Comparison of ENCODE assay signal across 8 cellular contexts in the genomic region with DNA sequence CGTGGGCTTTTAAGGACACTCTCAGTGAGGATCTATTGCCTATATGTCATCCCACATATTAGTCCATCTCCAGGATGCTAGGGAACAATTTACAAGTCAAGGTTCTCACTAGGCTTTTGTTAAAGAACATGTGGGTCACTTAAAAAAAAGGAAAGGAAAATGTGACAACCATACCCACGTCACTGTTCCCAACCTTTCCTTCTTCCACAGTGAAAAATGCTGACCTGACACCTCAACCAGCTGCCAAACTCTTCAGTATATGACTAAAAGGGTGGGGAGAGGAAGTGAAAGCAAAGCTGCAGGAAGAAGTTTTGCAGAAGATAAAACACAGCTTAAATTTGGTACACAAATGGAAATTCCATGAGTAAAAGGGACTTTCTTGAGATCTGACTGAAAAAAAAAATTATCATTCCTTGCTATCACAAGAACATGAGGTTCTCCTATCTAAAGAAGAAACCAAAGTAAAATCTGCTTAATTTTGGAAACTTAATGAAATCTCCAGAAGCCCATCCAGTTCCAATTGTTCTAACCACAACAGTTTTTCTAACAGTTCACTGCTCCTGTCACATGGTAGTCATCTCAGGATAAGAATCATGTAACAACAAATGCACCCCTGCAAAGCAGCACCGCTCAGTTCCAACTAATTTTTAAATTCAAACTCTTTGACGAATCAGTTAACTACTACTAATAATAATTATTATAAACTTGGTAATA.
A peak's percentile ranks its signal among the peaks of the same experiment; 100 is the strongest.
DNase-seq lines count a peak whose midpoint lies in the region; ATAC-seq and TF ChIP-seq lines count a peak whose summit lies in the region.

No MANE protein-coding gene starts in this region.

- no peak overlapping the region for H3K4me3 ChIP-seq in CD8-positive, alpha-beta T cell (ENCODE audit: low read depth, low read length)
- no peak overlapping the region for H3K4me3 ChIP-seq in sigmoid colon

- H3K36me3 Mint-ChIP-seq in CD8-positive, alpha-beta T cell: no peaks in the 10 kb centered on the region
- H3K36me3 Mint-ChIP-seq in T-helper 2 cell treated with Interferon-gamma antibody and Interleukin-4, amounts not matched to agents 5 μg/mL and 100 μg/mL, for 36 hours (ENCODE audit: low read depth): no peaks in the 10 kb centered on the region

- no peak for DNase-seq in CD8-positive, alpha-beta T cell
- DNase-seq in T-helper 2 cell treated with Interferon-gamma antibody and Interleukin-4, amounts not matched to agents 5 μg/mL and 100 μg/mL, for 36 hours (ENCODE audit: low spot score): peak; percentile 55
- DNase-seq in germinal center (ENCODE audit: low spot score) (peak; percentile 55), sigmoid colon (no peak), mesenteric fat pad (ENCODE audit: low spot score) (no peak), COLO829 (ENCODE audit: low spot score) (no peak), NCI-H345 (lab: John Stamatoyannopoulos, UW) (no peak)

- WGBS in sigmoid colon, 2 donors: 39 to 62% methylated on average over 4 of the region's 4 CpGs

- ATAC-seq in CD8-positive, alpha-beta T cell: no peak
- ATAC-seq in HG02623 (IDR thresholded peaks at IDR 0.05; ENCODE audit: unreplicated experiment): peak; percentile 45

- no peaks in the 10 kb centered on the region for H3K36me3 ChIP-seq in CD8-positive, alpha-beta T cell (ENCODE audit: insufficient read depth, low read length)
- no peaks in the 10 kb centered on the region for H3K36me3 ChIP-seq in sigmoid colon

- peak in 2 of 4 donors; percentile 40 to 67 for TF ChIP-seq EP300 in sigmoid colon (IDR thresholded peaks at IDR 0.05)

- CTCF ChIA-PET in CD8-positive, alpha-beta T cell (lab: Charles Lee): interaction anchor here (1.1 to 2.8 kb wide), 6 partner anchors 69 to 355 kb away, joined by 3 to 19 read pairs (median 8); no protein-coding TSS in a partner anchor

- TF ChIP-seq POLR2A in sigmoid colon (IDR thresholded peaks at IDR 0.05): no peak

- no peaks in the 10 kb centered on the region for H3K27me3 ChIP-seq in CD8-positive, alpha-beta T cell (ENCODE audit: insufficient read depth, low read length)
- no peaks in the 10 kb centered on the region for H3K27me3 ChIP-seq in sigmoid colon

- H3K4me1 ChIP-seq in CD8-positive, alpha-beta T cell (ENCODE audit: insufficient read depth, low read length): peaks cover 10% of the 10 kb centered on the region
- peaks cover 0 to 18% (median 16%) of the 10 kb centered on the region in 4 donors for H3K4me1 ChIP-seq in sigmoid colon

- POLR2A ChIA-PET in CD8-positive, alpha-beta T cell (lab: Charles Lee): no interaction called here

- no peaks in the 10 kb centered on the region for H3K9me3 Mint-ChIP-seq in CD8-positive, alpha-beta T cell
- H3K9me3 Mint-ChIP-seq in T-helper 2 cell treated with Interferon-gamma antibody and Interleukin-4, amounts not matched to agents 5 μg/mL and 100 μg/mL, for 36 hours: no peaks in the 10 kb centered on the region

- H3K27me3 Mint-ChIP-seq in CD8-positive, alpha-beta T cell (ENCODE audit: low read depth): no peaks in the 10 kb centered on the region
- H3K27me3 Mint-ChIP-seq in T-helper 2 cell treated with Interferon-gamma antibody and Interleukin-4, amounts not matched to agents 5 μg/mL and 100 μg/mL, for 36 hours (ENCODE audit: low read depth): no peaks in the 10 kb centered on the region

- no peak for TF ChIP-seq CTCF in CD8-positive, alpha-beta T cell (IDR thresholded peaks at IDR 0.05)
- no peak for TF ChIP-seq CTCF in sigmoid colon (IDR thresholded peaks at IDR 0.05)

- H3K4me3 Mint-ChIP-seq in CD8-positive, alpha-beta T cell: no peak overlapping the region
- peak overlapping the region; percentile 57 for H3K4me3 Mint-ChIP-seq in T-helper 2 cell treated with Interferon-gamma antibody and Interleukin-4, amounts not matched to agents 5 μg/mL and 100 μg/mL, for 36 hours

- peaks cover 32% of the 10 kb centered on the region for H3K4me1 Mint-ChIP-seq in CD8-positive, alpha-beta T cell (ENCODE audit: low read depth)
- H3K4me1 Mint-ChIP-seq in T-helper 2 cell treated with Interferon-gamma antibody and Interleukin-4, amounts not matched to agents 5 μg/mL and 100 μg/mL, for 36 hours (ENCODE audit: low read depth): peaks cover 31% of the 10 kb centered on the region

- peak overlapping the region; percentile 63 for H3K27ac Mint-ChIP-seq in CD8-positive, alpha-beta T cell
- H3K27ac Mint-ChIP-seq in T-helper 2 cell treated with Interferon-gamma antibody and Interleukin-4, amounts not matched to agents 5 μg/mL and 100 μg/mL, for 36 hours: peak overlapping the region; percentile 37

- no peaks in the 10 kb centered on the region for H3K9me3 ChIP-seq in CD8-positive, alpha-beta T cell (ENCODE audit: low read length)
- H3K9me3 ChIP-seq in sigmoid colon: no peaks in the 10 kb centered on the region

- no peak overlapping the region for H3K27ac ChIP-seq in CD8-positive, alpha-beta T cell (ENCODE audit: low read depth, low read length)
- peak overlapping the region in 3 of 4 donors; percentile 46 to 68 (median 53) for H3K27ac ChIP-seq in sigmoid colon

- intact Hi-C loops in CD8-positive, alpha-beta T cell (cut with DNase I, micrococcal nuclease): loop anchor here (1.0 to 10.0 kb wide), 5 partner anchors 66 to 687 kb away; no protein-coding TSS in a partner anchor
- intact Hi-C loops in sigmoid colon (cut with DNase I): loop anchor here (5.0 kb wide), 2 partner anchors 309 to 354 kb away; no protein-coding TSS in a partner anchor

Comparison
In these comparisons a context has a peak if more than half of its experiments do, and no peak if none do; other contexts are left out.
1. DNase-seq: peak in T-helper 2 cell treated with Interferon-gamma antibody and Interleukin-4, amounts not matched to agents 5 μg/mL and 100 μg/mL, for 36 hours (single experiment) and germinal center (single experiment); none in CD8-positive, alpha-beta T cell (0 of 7), sigmoid colon (single experiment), mesenteric fat pad (single experiment), COLO829 (single experiment) and NCI-H345 (single experiment).